ENCODE assay signal across 1 cellular context in the genomic region with DNA sequence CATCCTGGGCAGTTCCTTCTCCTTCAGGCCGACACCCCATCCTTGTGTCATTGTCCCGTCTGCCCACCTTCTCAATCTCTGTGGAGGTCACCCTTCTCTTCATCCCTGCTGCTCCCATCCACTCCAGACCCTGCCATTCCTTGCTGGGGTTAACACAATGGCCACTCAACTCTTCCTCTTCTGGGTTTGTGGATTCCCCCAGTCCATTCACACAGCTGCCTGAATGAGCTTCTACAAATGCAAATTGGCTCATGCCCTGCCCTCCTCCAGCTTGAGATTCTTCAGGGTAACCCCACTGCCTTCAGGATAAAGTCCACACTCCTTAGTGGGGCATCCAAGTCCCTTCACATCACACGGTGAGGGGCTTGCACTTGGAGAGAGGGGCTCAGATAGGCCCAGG.
TF ChIP-seq lines count a peak whose summit lies in the region.

No MANE protein-coding gene starts in this region.

TF ChIP-seq in H1, 55 proteins besides CTCF, POLR2A, EP300 and RAD21:
- TF ChIP-seq SIN3A (conservative IDR thresholded peaks at IDR 0.05 in 1 of 2, IDR thresholded peaks at IDR 0.05 in 1 of 2; ENCODE audit: low read depth in 1 of 2, low read length in 2 of 2), result no peak
- no peak for TF ChIP-seq FOSL1 (IDR thresholded peaks at IDR 0.05; ENCODE audit: insufficient read depth, low read depth, low read length)
- TF ChIP-seq, protein P1, sequence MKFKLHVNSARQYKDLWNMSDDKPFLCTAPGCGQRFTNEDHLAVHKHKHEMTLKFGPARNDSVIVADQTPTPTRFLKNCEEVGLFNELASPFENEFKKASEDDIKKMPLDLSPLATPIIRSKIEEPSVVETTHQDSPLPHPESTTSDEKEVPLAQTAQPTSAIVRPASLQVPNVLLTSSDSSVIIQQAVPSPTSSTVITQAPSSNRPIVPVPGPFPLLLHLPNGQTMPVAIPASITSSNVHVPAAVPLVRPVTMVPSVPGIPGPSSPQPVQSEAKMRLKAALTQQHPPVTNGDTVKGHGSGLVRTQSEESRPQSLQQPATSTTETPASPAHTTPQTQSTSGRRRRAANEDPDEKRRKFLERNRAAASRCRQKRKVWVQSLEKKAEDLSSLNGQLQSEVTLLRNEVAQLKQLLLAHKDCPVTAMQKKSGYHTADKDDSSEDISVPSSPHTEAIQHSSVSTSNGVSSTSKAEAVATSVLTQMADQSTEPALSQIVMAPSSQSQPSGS (IDR thresholded peaks at IDR 0.05; ENCODE audit: low read length), result no peak
- TF ChIP-seq ASH2L (IDR thresholded peaks at IDR 0.05; ENCODE audit: low read length), result no peak
